11 cellular contexts compared by ENCODE assay signal in the genomic region with DNA sequence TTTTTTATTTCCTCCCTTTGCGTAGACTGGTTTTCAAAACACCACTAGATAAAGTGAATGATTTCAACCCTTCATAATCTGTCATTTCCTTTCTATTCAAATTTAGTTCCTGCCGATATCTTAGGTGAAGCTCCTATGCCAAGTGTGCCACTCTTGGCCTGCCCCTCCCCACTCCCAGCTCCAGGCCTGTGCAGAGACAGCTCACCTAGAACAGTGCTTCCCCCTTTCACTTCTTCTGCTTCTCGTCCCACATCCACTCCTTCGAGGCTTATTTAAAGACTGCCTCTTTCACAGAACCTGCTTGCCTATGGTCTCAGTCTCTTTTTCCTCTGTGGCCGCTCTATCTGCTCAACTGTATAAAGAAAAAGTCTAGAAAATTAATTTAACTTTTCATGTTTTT.
A peak's percentile ranks its signal among the peaks of the same experiment; 100 is the strongest.
DNase-seq lines count a peak whose midpoint lies in the region; ATAC-seq and TF ChIP-seq lines count a peak whose summit lies in the region.
"Had no signal": no experiment of that assay in that cellular context is flagged by ENCODE, and none has a peak within 500 bp of the region (broad histone marks: within the 10 kb centered on the region; RNA-seq: fewer than 3 reads in every experiment).

No MANE protein-coding gene starts in this region.

- no peaks in the 10 kb centered on the region for H3K36me3 ChIP-seq in prostate gland
- no peaks in the 10 kb centered on the region for H3K36me3 ChIP-seq in SJCRH30
- H3K36me3 ChIP-seq: ascending aorta had no signal

- peak; percentile 86 for ATAC-seq in activated B cell treated with CpG ODN at 0.5 μM for 24 hours (ENCODE audit: low read depth)

- intact Hi-C loops in activated B cell treated with CpG ODN at 0.5 μM for 24 hours (cut with micrococcal nuclease) (loop anchor here (1.0 kb wide), 3 partner anchors 8 to 19 kb away; no protein-coding TSS in a partner anchor), prostate gland (cut with DNase I) (no loop called here)

- CTCF ChIA-PET in activated naive CD4-positive, alpha-beta T cell treated with anti-CD3 and anti-CD28 coated beads, Interleukin-2, amount 10 ng/mL, durations not matched to agents 7 days and 5 days (lab: Charles Lee) = no interaction called here
- CTCF ChIA-PET in activated B cell treated with CpG ODN at 0.5 μM for 24 hours (lab: Charles Lee) = interaction anchor here (1.0 to 1.9 kb wide), 6 partner anchors 10 to 524 kb away, joined by 3 to 8 read pairs (median 5); no protein-coding TSS in a partner anchor

- H3K4me1 ChIP-seq in prostate gland (replicated peaks) (no peaks in the 10 kb centered on the region), SJCRH30 (peaks cover 49% of the 10 kb centered on the region)
- H3K4me1 ChIP-seq: ascending aorta had no signal

- no peak overlapping the region for H3K27ac ChIP-seq in prostate gland
- H3K27ac ChIP-seq in SJCRH30 = no peak overlapping the region
- H3K27ac ChIP-seq: ascending aorta had no signal

- peaks cover 25% of the 10 kb centered on the region for H3K4me1 Mint-ChIP-seq in activated naive CD4-positive, alpha-beta T cell treated with anti-CD3 and anti-CD28 coated beads, Interleukin-2, amount 10 ng/mL, durations not matched to agents 7 days and 5 days
- H3K4me1 Mint-ChIP-seq in activated B cell treated with CpG ODN at 0.5 μM for 24 hours (peaks cover 78% of the 10 kb centered on the region), mesothelial cell of epicardium (peaks cover 82% of the 10 kb centered on the region), type B pancreatic cell (ENCODE audit: unreplicated experiment) (peaks cover 65% of the 10 kb centered on the region)

- H3K9me3 ChIP-seq in prostate gland (no peaks in the 10 kb centered on the region), SJCRH30 (replicated peaks) (no peaks in the 10 kb centered on the region)
- H3K9me3 ChIP-seq: ascending aorta had no signal

- TF ChIP-seq CTCF in activated B cell treated with CpG ODN at 0.5 μM for 24 hours (IDR thresholded peaks at IDR 0.05) = no peak
- no peak for TF ChIP-seq CTCF in mesothelial cell of epicardium (IDR thresholded peaks at IDR 0.05; ENCODE audit: unreplicated experiment)
- TF ChIP-seq CTCF in type B pancreatic cell (conservative IDR thresholded peaks at IDR 0.05) = no peak
- TF ChIP-seq CTCF in prostate gland (IDR thresholded peaks at IDR 0.05) = no peak

- H3K9me3 Mint-ChIP-seq in activated naive CD4-positive, alpha-beta T cell treated with anti-CD3 and anti-CD28 coated beads, Interleukin-2, amount 10 ng/mL, durations not matched to agents 7 days and 5 days = no peaks in the 10 kb centered on the region
- H3K9me3 Mint-ChIP-seq in activated B cell treated with CpG ODN at 0.5 μM for 24 hours (no peaks in the 10 kb centered on the region), mesothelial cell of epicardium (peaks cover 4% of the 10 kb centered on the region), type B pancreatic cell (peaks cover 6% of the 10 kb centered on the region)

- H3K27me3 ChIP-seq in prostate gland (replicated peaks; ENCODE audit: insufficient read depth) = no peaks in the 10 kb centered on the region
- H3K27me3 ChIP-seq in SJCRH30 = no peaks in the 10 kb centered on the region
- H3K27me3 ChIP-seq: ascending aorta had no signal

- POLR2A ChIA-PET in activated B cell treated with CpG ODN at 0.5 μM for 24 hours (lab: Charles Lee) = interaction anchor here (0.7 to 5.9 kb wide), 21 partner anchors 9 to 522 kb away, joined by 3 to 55 read pairs (median 5); partner anchors contain the start of gene ZFP36L1

- H3K27me3 Mint-ChIP-seq in activated naive CD4-positive, alpha-beta T cell treated with anti-CD3 and anti-CD28 coated beads, Interleukin-2, amount 10 ng/mL, durations not matched to agents 7 days and 5 days = no peaks in the 10 kb centered on the region
- H3K27me3 Mint-ChIP-seq in activated B cell treated with CpG ODN at 0.5 μM for 24 hours = no peaks in the 10 kb centered on the region
- H3K27me3 Mint-ChIP-seq in mesothelial cell of epicardium (ENCODE audit: low read depth) = no peaks in the 10 kb centered on the region
- no peaks in the 10 kb centered on the region for H3K27me3 Mint-ChIP-seq in type B pancreatic cell

- H3K4me3 ChIP-seq in prostate gland (no peak overlapping the region), SJCRH30 (no peak overlapping the region)
- H3K4me3 ChIP-seq: ascending aorta had no signal

- H3K36me3 Mint-ChIP-seq in activated naive CD4-positive, alpha-beta T cell treated with anti-CD3 and anti-CD28 coated beads, Interleukin-2, amount 10 ng/mL, durations not matched to agents 7 days and 5 days = no peaks in the 10 kb centered on the region
- H3K36me3 Mint-ChIP-seq in activated B cell treated with CpG ODN at 0.5 μM for 24 hours (ENCODE audit: low read depth) (no peaks in the 10 kb centered on the region), mesothelial cell of epicardium (peaks cover 5% of the 10 kb centered on the region), type B pancreatic cell (peaks cover 7% of the 10 kb centered on the region)

- WGBS in prostate gland = 80% methylated on average over 5 of the region's 5 CpGs

- no peak for TF ChIP-seq POLR2A in prostate gland (IDR thresholded peaks at IDR 0.05)

- no peak overlapping the region for H3K4me3 Mint-ChIP-seq in activated naive CD4-positive, alpha-beta T cell treated with anti-CD3 and anti-CD28 coated beads, Interleukin-2, amount 10 ng/mL, durations not matched to agents 7 days and 5 days
- peak overlapping the region; percentile 59 for H3K4me3 Mint-ChIP-seq in activated B cell treated with CpG ODN at 0.5 μM for 24 hours
- H3K4me3 Mint-ChIP-seq in mesothelial cell of epicardium = no peak overlapping the region
- no peak overlapping the region for H3K4me3 Mint-ChIP-seq in type B pancreatic cell

- peak overlapping the region; percentile 63 for H3K27ac Mint-ChIP-seq in activated naive CD4-positive, alpha-beta T cell treated with anti-CD3 and anti-CD28 coated beads, Interleukin-2, amount 10 ng/mL, durations not matched to agents 7 days and 5 days
- H3K27ac Mint-ChIP-seq in activated B cell treated with CpG ODN at 0.5 μM for 24 hours = peak overlapping the region; percentile 96
- peak overlapping the region; percentile 96 for H3K27ac Mint-ChIP-seq in mesothelial cell of epicardium
- peak overlapping the region; percentile 79 for H3K27ac Mint-ChIP-seq in type B pancreatic cell

- DNase-seq in activated naive CD4-positive, alpha-beta T cell treated with anti-CD3 and anti-CD28 coated beads, Interleukin-2, amount 10 ng/mL, durations not matched to agents 7 days and 5 days = no peak
- DNase-seq in activated naive CD4-positive, alpha-beta T cell (lab: John Stamatoyannopoulos, UW) = no peak
- DNase-seq in activated B cell treated with CpG ODN at 0.5 μM for 24 hours = no peak
- no peak for DNase-seq in mesothelial cell of epicardium (ENCODE audit: low spot score in 2 of 2, unreplicated experiment in 2 of 2)
- DNase-seq in type B pancreatic cell (ENCODE audit: extremely low spot score, unreplicated experiment) = no peak
- DNase-seq in NCI-H1417 (lab: John Stamatoyannopoulos, UW) = no peak
- no peak for DNase-seq in prostate gland (ENCODE audit: low spot score)
- no peak for DNase-seq in SJCRH30
- DNase-seq: NCI-H1092; stimulated activated CD4-positive, alpha-beta T cell treated with anti-CD3 and anti-CD28 coated beads, Interleukin-15, amount 100 ng/mL, for 24 hours had no signal
